13 cellular contexts compared by ENCODE assay signal in genomic region chrX:26411045-26411444, GRCh38.
"Had no signal": no experiment of that assay in that cellular context is flagged by ENCODE, and none has a peak within 500 bp of the region (broad histone marks: within the 10 kb centered on the region; RNA-seq: fewer than 3 reads in every experiment).

No MANE protein-coding gene starts in this region.

- H3K27me3 Mint-ChIP-seq: activated T-helper 17 cell treated with anti-CD3 and anti-CD28 coated beads, Interleukin-2, amount 50 U/mL, for 72 hours; naive thymus-derived CD4-positive, alpha-beta T cell had no signal

- ATAC-seq: activated CD4-positive, CD25-positive, alpha-beta regulatory T cell treated with anti-CD3 and anti-CD28 coated beads, Interleukin-2, amount 50 U/mL, for 24 hours; activated T-helper 17 cell treated with anti-CD3 and anti-CD28 coated beads, Interleukin-2, amount 50 U/mL, for 72 hours; mucosa of descending colon; naive thymus-derived CD4-positive, alpha-beta T cell; stimulated activated effector memory CD8-positive, alpha-beta T cell treated with anti-CD3 and anti-CD28 coated beads, Interleukin-12 subunit alpha, Interleukin-12 subunit beta, amount 100 ng/mL, for 72 hours had no signal

- H3K9me3 ChIP-seq: mucosa of descending colon had no signal

- FAIRE-seq: endometrium, frontal cortex had no signal

- H3K4me3 Mint-ChIP-seq: activated naive CD4-positive, alpha-beta T cell treated with anti-CD3 and anti-CD28 coated beads for 36 hours; activated T-helper 17 cell treated with anti-CD3 and anti-CD28 coated beads, Interleukin-2, amount 50 U/mL, for 72 hours; naive thymus-derived CD4-positive, alpha-beta T cell; stimulated activated effector memory CD8-positive, alpha-beta T cell treated with anti-CD3 and anti-CD28 coated beads, Interleukin-12 subunit alpha, Interleukin-12 subunit beta, amount 100 ng/mL, for 72 hours; T-helper 1 cell treated with Interleukin-12 subunit alpha and Interleukin-12 subunit beta and Interleukin-4 antibody, amounts not matched to agents 30 μg/mL and 1 μg/mL, for 36 hours had no signal

- H3K4me1 Mint-ChIP-seq: activated T-helper 17 cell treated with anti-CD3 and anti-CD28 coated beads, Interleukin-2, amount 50 U/mL, for 72 hours; naive thymus-derived CD4-positive, alpha-beta T cell; stimulated activated effector memory CD8-positive, alpha-beta T cell treated with anti-CD3 and anti-CD28 coated beads, Interleukin-12 subunit alpha, Interleukin-12 subunit beta, amount 100 ng/mL, for 72 hours had no signal

- H3K27ac Mint-ChIP-seq: activated naive CD4-positive, alpha-beta T cell treated with anti-CD3 and anti-CD28 coated beads for 36 hours; activated T-helper 17 cell treated with anti-CD3 and anti-CD28 coated beads, Interleukin-2, amount 50 U/mL, for 72 hours; naive thymus-derived CD4-positive, alpha-beta T cell; stimulated activated effector memory CD8-positive, alpha-beta T cell treated with anti-CD3 and anti-CD28 coated beads, Interleukin-12 subunit alpha, Interleukin-12 subunit beta, amount 100 ng/mL, for 72 hours; T-helper 1 cell treated with Interleukin-12 subunit alpha and Interleukin-12 subunit beta and Interleukin-4 antibody, amounts not matched to agents 30 μg/mL and 1 μg/mL, for 36 hours had no signal

- H3K4me3 ChIP-seq: lung, mucosa of descending colon had no signal

- H3K9me3 Mint-ChIP-seq: activated naive CD4-positive, alpha-beta T cell treated with anti-CD3 and anti-CD28 coated beads for 36 hours; activated T-helper 17 cell treated with anti-CD3 and anti-CD28 coated beads, Interleukin-2, amount 50 U/mL, for 72 hours had no signal

- H3K36me3 Mint-ChIP-seq: naive thymus-derived CD4-positive, alpha-beta T cell; stimulated activated effector memory CD8-positive, alpha-beta T cell treated with anti-CD3 and anti-CD28 coated beads, Interleukin-12 subunit alpha, Interleukin-12 subunit beta, amount 100 ng/mL, for 72 hours had no signal

- DNase-seq: activated CD4-positive, alpha-beta T cell treated with anti-CD3 and anti-CD28 coated beads, Interleukin-2, amount 50 U/mL, for 1 hour; activated naive CD4-positive, alpha-beta T cell treated with anti-CD3 and anti-CD28 coated beads for 36 hours; mucosa of descending colon; naive thymus-derived CD4-positive, alpha-beta T cell; stimulated activated CD4-positive, alpha-beta T cell treated with anti-CD3 and anti-CD28 coated beads, Interleukin-12 subunit alpha, Interleukin-12 subunit beta, amount 100 ng/mL, for 4 hours; stimulated activated CD4-positive, alpha-beta T cell treated with anti-CD3 and anti-CD28 coated beads, Interleukin-2, amount 100 ng/mL, for 24 hours had no signal
